In genomic region chr10:90167174-90168064, GRCh38 we compare ENCODE assay signal across 1 cellular context.
TF ChIP-seq lines count a peak whose summit lies in the region.

No MANE protein-coding gene starts in this region.

TF ChIP-seq in GM23338, 12 proteins besides CTCF, POLR2A, EP300 and RAD21 (continued from another document):
- TF ChIP-seq ZNF462 (CRISPR knock-in tag; IDR thresholded peaks at IDR 0.05) (no peak), CREB1 (CRISPR knock-in tag; IDR thresholded peaks at IDR 0.05; ENCODE audit: low read depth) (no peak), POLR2AphosphoS5 (IDR thresholded peaks at IDR 0.05; ENCODE audit: low read depth) (no peak), JUNB (IDR thresholded peaks at IDR 0.05; ENCODE audit: unreplicated experiment) (no peak)
